Comparison of ENCODE assay signal across 1 cellular context in genomic region chr4:22999419-22999818, GRCh38.
TF ChIP-seq lines count a peak whose summit lies in the region.

No MANE protein-coding gene starts in this region.

TF ChIP-seq in GM23338, 12 proteins besides CTCF, POLR2A, EP300 and RAD21 (continued from another document):
- TF ChIP-seq ZNF462 (CRISPR knock-in tag; IDR thresholded peaks at IDR 0.05), result no peak
- TF ChIP-seq STAT1 (IDR thresholded peaks at IDR 0.05; ENCODE audit: unreplicated experiment), result no peak
- TF ChIP-seq, protein P1, sequence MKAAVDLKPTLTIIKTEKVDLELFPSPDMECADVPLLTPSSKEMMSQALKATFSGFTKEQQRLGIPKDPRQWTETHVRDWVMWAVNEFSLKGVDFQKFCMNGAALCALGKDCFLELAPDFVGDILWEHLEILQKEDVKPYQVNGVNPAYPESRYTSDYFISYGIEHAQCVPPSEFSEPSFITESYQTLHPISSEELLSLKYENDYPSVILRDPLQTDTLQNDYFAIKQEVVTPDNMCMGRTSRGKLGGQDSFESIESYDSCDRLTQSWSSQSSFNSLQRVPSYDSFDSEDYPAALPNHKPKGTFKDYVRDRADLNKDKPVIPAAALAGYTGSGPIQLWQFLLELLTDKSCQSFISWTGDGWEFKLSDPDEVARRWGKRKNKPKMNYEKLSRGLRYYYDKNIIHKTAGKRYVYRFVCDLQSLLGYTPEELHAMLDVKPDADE (IDR thresholded peaks at IDR 0.05), result no peak
- TF ChIP-seq EZH2 (IDR thresholded peaks at IDR 0.05; ENCODE audit: low read depth, unreplicated experiment), result no peak
- TF ChIP-seq CREB1 (CRISPR knock-in tag; IDR thresholded peaks at IDR 0.05; ENCODE audit: low read depth), result no peak
- no peak for TF ChIP-seq JUNB (IDR thresholded peaks at IDR 0.05; ENCODE audit: unreplicated experiment)
- TF ChIP-seq EZH2phosphoT487 (IDR thresholded peaks at IDR 0.05; ENCODE audit: unreplicated experiment), result no peak
- TF ChIP-seq, protein P2, sequence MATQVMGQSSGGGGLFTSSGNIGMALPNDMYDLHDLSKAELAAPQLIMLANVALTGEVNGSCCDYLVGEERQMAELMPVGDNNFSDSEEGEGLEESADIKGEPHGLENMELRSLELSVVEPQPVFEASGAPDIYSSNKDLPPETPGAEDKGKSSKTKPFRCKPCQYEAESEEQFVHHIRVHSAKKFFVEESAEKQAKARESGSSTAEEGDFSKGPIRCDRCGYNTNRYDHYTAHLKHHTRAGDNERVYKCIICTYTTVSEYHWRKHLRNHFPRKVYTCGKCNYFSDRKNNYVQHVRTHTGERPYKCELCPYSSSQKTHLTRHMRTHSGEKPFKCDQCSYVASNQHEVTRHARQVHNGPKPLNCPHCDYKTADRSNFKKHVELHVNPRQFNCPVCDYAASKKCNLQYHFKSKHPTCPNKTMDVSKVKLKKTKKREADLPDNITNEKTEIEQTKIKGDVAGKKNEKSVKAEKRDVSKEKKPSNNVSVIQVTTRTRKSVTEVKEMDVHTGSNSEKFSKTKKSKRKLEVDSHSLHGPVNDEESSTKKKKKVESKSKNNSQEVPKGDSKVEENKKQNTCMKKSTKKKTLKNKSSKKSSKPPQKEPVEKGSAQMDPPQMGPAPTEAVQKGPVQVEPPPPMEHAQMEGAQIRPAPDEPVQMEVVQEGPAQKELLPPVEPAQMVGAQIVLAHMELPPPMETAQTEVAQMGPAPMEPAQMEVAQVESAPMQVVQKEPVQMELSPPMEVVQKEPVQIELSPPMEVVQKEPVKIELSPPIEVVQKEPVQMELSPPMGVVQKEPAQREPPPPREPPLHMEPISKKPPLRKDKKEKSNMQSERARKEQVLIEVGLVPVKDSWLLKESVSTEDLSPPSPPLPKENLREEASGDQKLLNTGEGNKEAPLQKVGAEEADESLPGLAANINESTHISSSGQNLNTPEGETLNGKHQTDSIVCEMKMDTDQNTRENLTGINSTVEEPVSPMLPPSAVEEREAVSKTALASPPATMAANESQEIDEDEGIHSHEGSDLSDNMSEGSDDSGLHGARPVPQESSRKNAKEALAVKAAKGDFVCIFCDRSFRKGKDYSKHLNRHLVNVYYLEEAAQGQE (IDR thresholded peaks at IDR 0.05; ENCODE audit: unreplicated experiment), result no peak
